Comparison of ENCODE assay signal across 8 cellular contexts in the genomic region with DNA sequence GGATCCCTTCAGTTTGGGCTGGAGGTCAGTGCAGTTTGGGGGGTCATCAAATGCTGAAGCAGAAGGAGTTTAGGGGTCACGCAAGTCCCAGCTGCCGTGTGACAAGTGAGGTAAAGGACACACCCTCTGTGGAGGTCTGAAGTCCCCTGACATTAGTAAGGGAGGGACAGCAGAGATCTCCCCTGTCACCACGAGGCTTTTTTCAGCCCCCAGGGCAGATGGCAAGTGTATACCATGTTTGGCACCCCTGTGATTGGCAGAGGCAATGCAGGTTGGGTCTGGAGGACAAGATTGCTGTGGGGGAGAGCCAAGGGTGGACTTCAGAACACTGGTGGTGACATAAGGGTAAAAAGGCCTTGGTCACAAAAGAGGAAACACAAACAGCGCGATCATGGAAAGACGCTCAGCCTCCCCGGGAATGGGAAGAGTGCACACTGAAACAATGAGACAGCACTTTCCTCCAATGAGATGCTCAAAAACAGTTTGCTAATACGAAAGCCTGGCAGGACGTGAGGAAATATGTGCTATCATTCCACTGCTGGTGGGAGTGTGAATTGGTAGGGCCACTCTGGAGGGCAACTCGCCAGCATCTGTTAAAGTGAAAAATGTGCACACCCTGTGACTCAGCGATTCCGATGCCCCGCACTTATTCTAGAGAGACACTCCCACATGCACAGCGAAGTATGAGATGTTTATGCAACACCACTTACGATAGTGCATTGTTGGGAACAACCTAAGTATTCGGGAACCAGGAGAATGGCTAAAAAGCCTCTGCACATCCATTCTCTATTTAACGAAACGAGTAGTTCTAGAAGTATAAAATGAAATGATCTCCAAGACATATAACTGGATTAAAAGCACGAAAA. TPM values are rescaled to one million over a fixed set of nuclear protein-coding genes. Genes with fewer than 3 reads are reported as not detected.
A peak's percentile ranks its signal among the peaks of the same experiment; 100 is the strongest.
DNase-seq lines count a peak whose midpoint lies in the region; ATAC-seq lines count a peak whose summit lies in the region.

No MANE protein-coding gene starts in this region.

- no peak overlapping the region for H3K9ac ChIP-seq in trophoblast cell (ENCODE audit: low read length)

- peak; percentile 99 for DNase-seq in EH (ENCODE audit: low read depth)
- peak; percentile 2 for DNase-seq in NCI-H748 treated with DMSO at 0.1 percent for 48 hours (lab: John Stamatoyannopoulos, UW)
- peak; percentile 29 for DNase-seq in activated naive CD4-positive, alpha-beta T cell treated with anti-CD3 and anti-CD28 coated beads, Interleukin-2, amount 10 ng/mL, durations not matched to agents 7 days and 5 days
- peak; percentile 73 for DNase-seq in glomerular visceral epithelial cell (ENCODE audit: extremely low spot score)
- peak; percentile 73 to 89 for DNase-seq in trophoblast cell
- no peak for DNase-seq in HuH-7 (ENCODE audit: low spot score)

- H3K9me3 ChIP-seq in trophoblast cell (ENCODE audit: insufficient read depth, low read depth, low read length): no peaks in the 10 kb centered on the region

- no peak overlapping the region for H2BK5ac ChIP-seq in trophoblast cell (ENCODE audit: low read depth, low read length, poor library complexity)

- no peak for ATAC-seq in GM21447 (IDR thresholded peaks at IDR 0.05; ENCODE audit: unreplicated experiment)
- no peak for ATAC-seq in GM18909 (IDR thresholded peaks at IDR 0.05; ENCODE audit: poor library complexity, unreplicated experiment)

- H3K14ac ChIP-seq in trophoblast cell (ENCODE audit: low read length): no peak overlapping the region

- H3K27ac Mint-ChIP-seq in activated naive CD4-positive, alpha-beta T cell treated with anti-CD3 and anti-CD28 coated beads, Interleukin-2, amount 10 ng/mL, durations not matched to agents 7 days and 5 days: peak overlapping the region; percentile 7

- H3K36me3 ChIP-seq in trophoblast cell (ENCODE audit: control insufficient read depth in 1 of 2, insufficient read depth in 2 of 2, low read length in 2 of 2): no peaks in the 10 kb centered on the region

- no peaks in the 10 kb centered on the region for H3K79me1 ChIP-seq in trophoblast cell (ENCODE audit: low read length)

- H3K27me3 Mint-ChIP-seq in activated naive CD4-positive, alpha-beta T cell treated with anti-CD3 and anti-CD28 coated beads, Interleukin-2, amount 10 ng/mL, durations not matched to agents 7 days and 5 days: no peaks in the 10 kb centered on the region

- no peak overlapping the region for H3K27ac ChIP-seq in trophoblast cell (ENCODE audit: low read depth, low read length)

- H3K4ac ChIP-seq in trophoblast cell (ENCODE audit: low read depth, low read length): no peak overlapping the region

- H3K79me2 ChIP-seq in trophoblast cell (ENCODE audit: control insufficient read depth, insufficient read depth, low read length, poor library complexity): no peaks in the 10 kb centered on the region

- no CpG with 5 or more reads among the region's 19 CpGs for WGBS in trophoblast cell (ENCODE audit: extremely low coverage, insufficient coverage, insufficient read length)

- no peak overlapping the region for H2AK5ac ChIP-seq in trophoblast cell (ENCODE audit: low read length)

- CTCF ChIA-PET in activated naive CD4-positive, alpha-beta T cell treated with anti-CD3 and anti-CD28 coated beads, Interleukin-2, amount 10 ng/mL, durations not matched to agents 7 days and 5 days (lab: Charles Lee): no interaction called here

- no peaks in the 10 kb centered on the region for H3K27me3 ChIP-seq in trophoblast cell (ENCODE audit: insufficient read depth, low read length)

- no peak overlapping the region for H3K18ac ChIP-seq in trophoblast cell (ENCODE audit: low read length)

- H3K4me2 ChIP-seq in trophoblast cell (ENCODE audit: low read length): no peak overlapping the region

- no peaks in the 10 kb centered on the region for H3K36me3 Mint-ChIP-seq in activated naive CD4-positive, alpha-beta T cell treated with anti-CD3 and anti-CD28 coated beads, Interleukin-2, amount 10 ng/mL, durations not matched to agents 7 days and 5 days

- no peaks in the 10 kb centered on the region for H3K4me1 ChIP-seq in trophoblast cell (ENCODE audit: control insufficient read depth in 1 of 2, insufficient read depth in 2 of 2, low read length in 2 of 2)

- no peak overlapping the region for H2AFZ ChIP-seq in trophoblast cell (ENCODE audit: insufficient read depth, low read length, poor library complexity)

- H4K91ac ChIP-seq in trophoblast cell (ENCODE audit: low read depth, low read length): no peak overlapping the region

- no peak overlapping the region for H4K12ac ChIP-seq in trophoblast cell (ENCODE audit: low read depth, low read length)

- no peak overlapping the region for H2BK120ac ChIP-seq in trophoblast cell (ENCODE audit: insufficient read depth, low read length, poor library complexity)

- no peak overlapping the region for H2BK12ac ChIP-seq in trophoblast cell (ENCODE audit: low read length)

- H3K4me3 ChIP-seq in trophoblast cell (ENCODE audit: low read depth, low read length): no peak overlapping the region

- peaks cover 79% of the 10 kb centered on the region for H3K4me1 Mint-ChIP-seq in activated naive CD4-positive, alpha-beta T cell treated with anti-CD3 and anti-CD28 coated beads, Interleukin-2, amount 10 ng/mL, durations not matched to agents 7 days and 5 days

- no peak overlapping the region for H3K4me3 Mint-ChIP-seq in activated naive CD4-positive, alpha-beta T cell treated with anti-CD3 and anti-CD28 coated beads, Interleukin-2, amount 10 ng/mL, durations not matched to agents 7 days and 5 days

- no peak overlapping the region for H3K23ac ChIP-seq in trophoblast cell (ENCODE audit: low read length)

- H4K8ac ChIP-seq in trophoblast cell (ENCODE audit: low read depth, low read length): no peak overlapping the region

- H3K9me3 Mint-ChIP-seq in activated naive CD4-positive, alpha-beta T cell treated with anti-CD3 and anti-CD28 coated beads, Interleukin-2, amount 10 ng/mL, durations not matched to agents 7 days and 5 days: no peaks in the 10 kb centered on the region

RNA-seq across cellular contexts. Expression of a gene that starts 14.4 kb away (rescaled TPM):
- polyA plus RNA-seq in trophoblast cell (2013): not detected in 2 replicates

RNA-seq across cellular contexts. Expression of a gene that starts 21.5 kb away (rescaled TPM):
- polyA plus RNA-seq in trophoblast cell (2013): 0.04 and 0.17 TPM in 2 replicates

RNA-seq across cellular contexts. Expression of a gene that starts 40.1 kb away (rescaled TPM):
- polyA plus RNA-seq in trophoblast cell (2013): 8.1 and 8.3 TPM in 2 replicates

RNA-seq across cellular contexts. Expression of a gene that starts 46.4 kb away (rescaled TPM):
- 34.3 and 34.8 TPM in 2 replicates for polyA plus RNA-seq in trophoblast cell (2013)

RNA-seq across cellular contexts. Expression of a gene that starts 55.0 kb away (rescaled TPM):
- polyA plus RNA-seq in trophoblast cell (2013): 2.3 and 2.7 TPM in 2 replicates
